ENCODE assay signal across 8 cellular contexts in the genomic region with DNA sequence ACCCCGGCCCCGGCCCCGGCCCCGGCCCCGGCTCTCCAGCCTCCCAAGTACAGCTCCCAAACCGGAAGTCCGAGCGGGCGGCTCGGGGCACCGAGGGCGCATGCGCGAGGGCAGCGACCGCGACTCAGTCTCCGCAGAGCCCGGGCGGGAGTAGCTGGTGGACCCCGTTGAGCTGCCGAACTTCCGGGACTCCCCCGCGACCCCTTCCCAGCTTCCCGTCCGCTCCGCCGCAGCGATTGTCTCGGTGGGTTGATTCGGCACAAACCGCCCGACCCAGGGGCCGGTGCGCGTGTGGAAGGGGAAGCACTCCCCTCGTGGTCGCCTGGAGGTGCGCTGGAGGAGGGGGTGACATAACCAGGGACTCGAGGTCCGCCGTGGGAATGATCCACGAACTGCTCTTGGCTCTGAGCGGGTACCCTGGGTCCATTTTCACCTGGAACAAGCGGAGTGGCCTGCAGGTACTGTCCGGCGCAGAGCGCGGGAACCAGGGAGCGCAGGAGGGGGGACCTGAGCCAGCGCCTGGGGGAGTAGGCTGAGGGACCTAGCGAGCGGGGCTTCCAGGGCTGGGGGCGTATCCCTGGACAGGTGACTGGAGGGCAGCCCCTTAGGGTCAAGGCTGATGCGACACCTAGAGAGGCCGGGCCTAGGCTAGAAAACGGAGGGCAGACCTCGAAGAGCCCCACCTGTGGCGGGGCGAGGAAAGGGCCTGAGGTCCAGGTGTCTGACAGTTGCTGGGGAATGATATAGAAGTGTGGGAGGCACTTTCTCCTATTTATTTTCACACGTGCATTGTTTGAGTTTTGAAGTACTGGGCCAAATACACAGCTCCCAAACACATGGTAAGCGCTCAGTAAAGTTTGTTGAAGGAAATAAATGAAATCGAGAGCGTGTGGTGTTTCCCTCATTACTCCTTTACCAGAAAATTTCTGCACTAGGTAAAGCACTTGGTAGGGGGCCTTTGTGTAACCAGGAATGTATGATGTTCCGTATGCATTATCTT. TPM values are rescaled to one million over a fixed set of nuclear protein-coding genes. Genes with fewer than 3 reads are reported as not detected.
DNase-seq lines count a peak whose midpoint lies in the region; ATAC-seq and TF ChIP-seq lines count a peak whose summit lies in the region.

A gene with protein sequence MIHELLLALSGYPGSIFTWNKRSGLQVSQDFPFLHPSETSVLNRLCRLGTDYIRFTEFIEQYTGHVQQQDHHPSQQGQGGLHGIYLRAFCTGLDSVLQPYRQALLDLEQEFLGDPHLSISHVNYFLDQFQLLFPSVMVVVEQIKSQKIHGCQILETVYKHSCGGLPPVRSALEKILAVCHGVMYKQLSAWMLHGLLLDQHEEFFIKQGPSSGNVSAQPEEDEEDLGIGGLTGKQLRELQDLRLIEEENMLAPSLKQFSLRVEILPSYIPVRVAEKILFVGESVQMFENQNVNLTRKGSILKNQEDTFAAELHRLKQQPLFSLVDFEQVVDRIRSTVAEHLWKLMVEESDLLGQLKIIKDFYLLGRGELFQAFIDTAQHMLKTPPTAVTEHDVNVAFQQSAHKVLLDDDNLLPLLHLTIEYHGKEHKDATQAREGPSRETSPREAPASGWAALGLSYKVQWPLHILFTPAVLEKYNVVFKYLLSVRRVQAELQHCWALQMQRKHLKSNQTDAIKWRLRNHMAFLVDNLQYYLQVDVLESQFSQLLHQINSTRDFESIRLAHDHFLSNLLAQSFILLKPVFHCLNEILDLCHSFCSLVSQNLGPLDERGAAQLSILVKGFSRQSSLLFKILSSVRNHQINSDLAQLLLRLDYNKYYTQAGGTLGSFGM (plus strand): TSS at position 127 of the 1,000 bp plus-strand sequence. CDS start 254 bp downstream, at position 381.
Gene ZSCAN29, minus strand, starts transcription at position 69 of the 1,000 bp plus-strand sequence. CDS start 1,130 bp downstream, outside the sequence.

- H2AFZ ChIP-seq in GM23338 = peak within 1 kb of the TSS; percentile 98

- DNase-seq in EL = peak; percentile 83
- DNase-seq in GM23338 (ENCODE audit: low spot score) = peak; percentile 95
- DNase-seq in M059J (ENCODE audit: low read depth) = peak; percentile 78
- peak; percentile 91 for DNase-seq in SK-N-DZ (ENCODE audit: low spot score)
- DNase-seq in activated naive CD4-positive, alpha-beta T cell treated with anti-CD3 and anti-CD28 coated beads for 36 hours = peak; percentile 76
- DNase-seq in glomerular endothelial cell (ENCODE audit: extremely low read depth, low read depth, low spot score) = peak; percentile 7
- peak; percentile 23 for DNase-seq in omental fat pad (ENCODE audit: low spot score)

- peaks cover 55% of the 10 kb centered on the region for H3K79me2 ChIP-seq in GM23338 (replicated peaks; ENCODE audit: insufficient read depth)

- H3K27ac Mint-ChIP-seq in GM23338 = peak within 1 kb of the TSS; percentile 88
- H3K27ac Mint-ChIP-seq in activated naive CD4-positive, alpha-beta T cell treated with anti-CD3 and anti-CD28 coated beads for 36 hours = peak within 1 kb of the TSS; percentile 76

- H3K4me3 ChIP-seq in GM23338 = peak within 1 kb of the TSS; percentile 99

- H3K4me2 ChIP-seq in GM23338 = peak within 1 kb of the TSS; percentile 100

- peaks cover 25% of the 10 kb centered on the region; the same call in 2 of the 3 replicates for H3K4me1 Mint-ChIP-seq in GM23338
- H3K4me1 Mint-ChIP-seq in activated naive CD4-positive, alpha-beta T cell treated with anti-CD3 and anti-CD28 coated beads for 36 hours (ENCODE audit: low read depth) = peaks cover 42% of the 10 kb centered on the region

- CTCF ChIA-PET in activated naive CD4-positive, alpha-beta T cell treated with anti-CD3 and anti-CD28 coated beads for 36 hours (lab: Charles Lee) = interaction anchor here (0.6 to 1.4 kb wide), 5 partner anchors 19 to 146 kb away, joined by 3 to 4 read pairs (median 3); no protein-coding TSS in a partner anchor

- H3K27me3 Mint-ChIP-seq in GM23338 (ENCODE audit: insufficient read depth, low read depth, poor library complexity) = peaks cover 13% of the 10 kb centered on the region
- no peaks in the 10 kb centered on the region for H3K27me3 Mint-ChIP-seq in activated naive CD4-positive, alpha-beta T cell treated with anti-CD3 and anti-CD28 coated beads for 36 hours (ENCODE audit: low read depth)

- H3K9me2 ChIP-seq in GM23338 (ENCODE audit: insufficient read depth) = no peaks in the 10 kb centered on the region

- ATAC-seq in GM23338 = peak; percentile 90
- peak; percentile 90 for ATAC-seq in omental fat pad (ENCODE audit: low FRiP score)

- peak; percentile 51 to 72 for TF ChIP-seq CTCF in GM23338 (conservative IDR thresholded peaks at IDR 0.05; ENCODE audit: low read depth in 2 of 2)
- TF ChIP-seq CTCF in omental fat pad (IDR thresholded peaks at IDR 0.05) = no peak

- H3K36me3 Mint-ChIP-seq in GM23338 (ENCODE audit: low read depth) = peaks cover 40% of the 10 kb centered on the region
- peaks cover 42% of the 10 kb centered on the region for H3K36me3 Mint-ChIP-seq in activated naive CD4-positive, alpha-beta T cell treated with anti-CD3 and anti-CD28 coated beads for 36 hours (ENCODE audit: low read depth)

- H3K27ac ChIP-seq in GM23338 (ENCODE audit: low read depth) (peak within 1 kb of the TSS; percentile 86; the same call in 1 of the 2 replicates), temporal lobe (ENCODE audit: low read depth, low read length) (no peak within 1 kb of the TSS)

- no peaks in the 10 kb centered on the region for H3K27me3 ChIP-seq in GM23338 (ENCODE audit: insufficient read depth)

- H3K4me1 ChIP-seq in GM23338 (ENCODE audit: insufficient read depth) = peaks cover 15% of the 10 kb centered on the region

- 0 out of 2 replicates have a peak, but pooled peaks cover 5% of the 10 kb centered on the region for H3F3A ChIP-seq in GM23338 (replicated peaks; ENCODE audit: low read depth)

- H3K4me3 Mint-ChIP-seq in GM23338 = peak within 1 kb of the TSS; percentile 99
- peak within 1 kb of the TSS; percentile 87 for H3K4me3 Mint-ChIP-seq in activated naive CD4-positive, alpha-beta T cell treated with anti-CD3 and anti-CD28 coated beads for 36 hours

- peaks cover 18% of the 10 kb centered on the region for H4K20me1 ChIP-seq in GM23338 (replicated peaks; ENCODE audit: insufficient read depth)

- intact Hi-C loops in activated naive CD4-positive, alpha-beta T cell treated with anti-CD3 and anti-CD28 coated beads for 36 hours (cut with micrococcal nuclease) = loop anchor here (1.0 to 5.0 kb wide), 2 partner anchors 41 to 141 kb away; partner anchors contain the start of gene LCMT2

- H3K9me3 Mint-ChIP-seq in GM23338 = no peaks in the 10 kb centered on the region
- H3K9me3 Mint-ChIP-seq in activated naive CD4-positive, alpha-beta T cell treated with anti-CD3 and anti-CD28 coated beads for 36 hours = peaks cover 20% of the 10 kb centered on the region

- peaks cover 15% of the 10 kb centered on the region; the same call in 1 of the 2 replicates for H3K36me3 ChIP-seq in GM23338 (ENCODE audit: insufficient read depth)

TF ChIP-seq in GM23338, 12 proteins besides CTCF, POLR2A, EP300 and RAD21 (continues in another document):
- no peak for TF ChIP-seq STAT1 (IDR thresholded peaks at IDR 0.05; ENCODE audit: unreplicated experiment)

RNA-seq across cellular contexts. Expression of the first gene that starts in this region (rescaled TPM):
- 11.4 and 18.0 TPM in 2 replicates for total RNA-seq in GM23338 (2014; rRNA removed; shearing (Covaris generic))
- polyA plus RNA-seq in GM23338 (2016; fragmentation: Nextera tagmentation; extraction: Ambion mirVana) = 7.6 and 10.6 TPM in 2 replicates
- 22.1 and 24.5 TPM in 2 replicates for total RNA-seq in M059J (2014; rRNA removed; shearing (Covaris generic))
- 7.0 and 10.1 TPM in 2 replicates for polyA plus RNA-seq in SK-N-DZ (2014; cell fraction: cytosol; rRNA removed)
- 8.7 and 24.5 TPM in 2 replicates for polyA plus RNA-seq in SK-N-DZ (2014; cell fraction: nucleus; rRNA removed)
- 10 to 100 TPM; 34.5 to 35.3 TPM for total RNA-seq in activated naive CD4-positive, alpha-beta T cell treated with anti-CD3 and anti-CD28 coated beads for 36 hours
- 9.0 and 11.3 TPM in 2 replicates for total RNA-seq in glomerular endothelial cell
- 10 to 100 TPM; 10.5 to 13.2 (median 12.6) TPM for total RNA-seq in omental fat pad
- 18.9 TPM for total RNA-seq in temporal lobe

RNA-seq across cellular contexts. Expression of gene ZSCAN29, which starts in this region (rescaled TPM):
- 40.5 and 48.3 TPM in 2 replicates for total RNA-seq in GM23338 (2014; rRNA removed; shearing (Covaris generic))
- polyA plus RNA-seq in GM23338 (2016; fragmentation: Nextera tagmentation; extraction: Ambion mirVana) = 13.7 and 15.3 TPM in 2 replicates
- 19.2 and 28.1 TPM in 2 replicates for total RNA-seq in M059J (2014; rRNA removed; shearing (Covaris generic))
- polyA plus RNA-seq in SK-N-DZ (2014; cell fraction: cytosol; rRNA removed) = 30.0 and 31.4 TPM in 2 replicates
- polyA plus RNA-seq in SK-N-DZ (2014; cell fraction: nucleus; rRNA removed) = 21.9 and 30.2 TPM in 2 replicates
- 10 to 100 TPM; 13.6 to 13.9 TPM for total RNA-seq in activated naive CD4-positive, alpha-beta T cell treated with anti-CD3 and anti-CD28 coated beads for 36 hours
- total RNA-seq in glomerular endothelial cell (5.7 and 14.5 TPM in 2 replicates), omental fat pad (10 to 100 TPM; 12.0 to 26.6 (median 16.7) TPM), temporal lobe (33.2 TPM)

Comparison
In these comparisons a context has a peak if more than half of its experiments do, and no peak if none do; other contexts are left out.
1. DNase-seq: peak in every context shown above with its lines; median percentile 95 in GM23338; 91 in SK-N-DZ; 83 in EL; 78 in M059J; 76 in activated naive CD4-positive, alpha-beta T cell treated with anti-CD3 and anti-CD28 coated beads for 36 hours; 23 in omental fat pad; 7 in glomerular endothelial cell.
2. CTCF ChIP-seq: peak in GM23338 (2 of 2); none in omental fat pad (0 of 3).